9 cellular contexts compared by ENCODE assay signal in the genomic region with DNA sequence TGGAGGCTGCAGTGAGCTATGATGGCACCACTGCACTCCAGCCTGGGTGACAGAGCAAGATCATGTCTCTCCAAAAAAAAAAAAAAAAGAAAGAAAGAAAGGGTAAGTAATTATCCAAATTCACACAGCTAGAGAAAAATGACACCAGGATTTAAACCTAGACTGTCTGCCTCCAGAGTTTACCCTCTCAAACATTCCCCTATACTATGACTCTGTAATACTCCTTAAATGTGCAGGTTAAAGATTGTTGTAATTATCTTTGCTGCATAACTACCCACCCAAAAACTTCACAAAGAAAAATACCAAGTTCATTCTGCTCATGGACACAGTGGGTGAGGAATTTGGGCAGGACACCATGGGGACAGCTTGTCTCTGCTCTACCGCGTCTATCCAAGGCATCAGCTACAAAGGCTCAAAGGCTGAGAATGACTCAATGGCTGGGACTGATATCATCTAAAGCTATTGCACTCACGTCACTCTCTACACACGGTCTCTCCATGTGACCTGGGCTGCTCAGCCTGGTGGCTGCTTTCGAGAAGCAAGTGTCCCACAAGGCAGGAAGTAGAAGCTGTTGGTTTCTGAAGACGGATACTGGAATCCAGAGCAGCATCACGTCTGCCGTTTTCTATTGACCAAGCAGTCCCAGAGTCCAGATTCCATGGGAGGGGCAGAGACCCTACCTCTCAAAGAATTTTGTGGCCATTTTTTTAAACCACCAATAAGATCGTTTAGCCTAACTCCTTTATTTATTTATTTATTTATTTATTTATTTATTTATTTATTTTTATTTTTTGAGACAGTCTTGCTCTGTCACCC.
DNase-seq lines count a peak whose midpoint lies in the region; ATAC-seq, FAIRE-seq and TF ChIP-seq lines count a peak whose summit lies in the region.
"Had no signal": no experiment of that assay in that cellular context is flagged by ENCODE, and none has a peak within 500 bp of the region (broad histone marks: within the 10 kb centered on the region; RNA-seq: fewer than 3 reads in every experiment).

No MANE protein-coding gene starts in this region.

- no peak for TF ChIP-seq POLR2A in GM12892 (IDR thresholded peaks at IDR 0.05; ENCODE audit: low read depth, low read length)

- H3K4me2 ChIP-seq in astrocyte (ENCODE audit: low read length): peak overlapping the region; percentile 7

- ATAC-seq in HG03442 (IDR thresholded peaks at IDR 0.05; ENCODE audit: unreplicated experiment) (peak; percentile 95), omental fat pad (ENCODE audit: low FRiP score) (peak; percentile 37), GM19463 (IDR thresholded peaks at IDR 0.05; ENCODE audit: unreplicated experiment) (no peak)

- TF ChIP-seq CTCF in astrocyte (IDR thresholded peaks at IDR 0.05; ENCODE audit: insufficient read depth, low read depth, low read length) (no peak), omental fat pad (IDR thresholded peaks at IDR 0.05) (no peak)

- no peaks in the 10 kb centered on the region for H3K79me2 ChIP-seq in astrocyte (ENCODE audit: insufficient read depth, low read length)

- no peak overlapping the region for H3K9ac ChIP-seq in astrocyte (ENCODE audit: low read length)

- H4K20me1 ChIP-seq in astrocyte (ENCODE audit: insufficient read depth, low read length): no peaks in the 10 kb centered on the region

- H3K9me3 ChIP-seq in astrocyte (ENCODE audit: insufficient read depth, low read depth, low read length): no peaks in the 10 kb centered on the region

- peaks cover 5% of the 10 kb centered on the region for H3K4me1 Mint-ChIP-seq in activated T-cell treated with anti-CD3 and anti-CD28 coated beads, Interleukin-2, amount 50 U/mL, for 24 hours (ENCODE audit: low read depth)
- peaks cover 5% of the 10 kb centered on the region for H3K4me1 Mint-ChIP-seq in astrocyte (ENCODE audit: low read depth, unreplicated experiment)

- H3K9me3 Mint-ChIP-seq in activated T-cell treated with anti-CD3 and anti-CD28 coated beads, Interleukin-2, amount 50 U/mL, for 24 hours: peaks cover 9% of the 10 kb centered on the region
- H3K9me3 Mint-ChIP-seq in astrocyte (ENCODE audit: unreplicated experiment): peaks cover 6% of the 10 kb centered on the region

- DNase-seq in activated T-cell treated with anti-CD3 and anti-CD28 coated beads, Interleukin-2, amount 50 U/mL, for 48 hours: peak; percentile 19
- no peak for DNase-seq in activated T-cell treated with anti-CD3 and anti-CD28 coated beads, Interleukin-2, amount 50 U/mL, for 24 hours
- peak; percentile 83 for DNase-seq in astrocyte (ENCODE audit: low read depth)
- DNase-seq in omental fat pad (ENCODE audit: low spot score): no peak
- DNase-seq in GM12892 (ENCODE audit: insufficient read length): no peak
- DNase-seq in NCI-H524 (lab: John Stamatoyannopoulos, UW): no peak

- H3K27ac ChIP-seq in astrocyte (ENCODE audit: low read depth, low read length): no peak overlapping the region
- H3K27ac ChIP-seq: epithelial cell of prostate had no signal

- no peaks in the 10 kb centered on the region for H3K4me1 ChIP-seq in astrocyte (ENCODE audit: insufficient read depth, low read length)

- H3K4me3 Mint-ChIP-seq in activated T-cell treated with anti-CD3 and anti-CD28 coated beads, Interleukin-2, amount 50 U/mL, for 24 hours: no peak overlapping the region
- H3K4me3 Mint-ChIP-seq in astrocyte (ENCODE audit: unreplicated experiment): no peak overlapping the region

- no peaks in the 10 kb centered on the region for H3K27me3 Mint-ChIP-seq in activated T-cell treated with anti-CD3 and anti-CD28 coated beads, Interleukin-2, amount 50 U/mL, for 24 hours
- peaks cover 3% of the 10 kb centered on the region for H3K27me3 Mint-ChIP-seq in astrocyte (ENCODE audit: low read depth, unreplicated experiment)

- H3K36me3 ChIP-seq in astrocyte (ENCODE audit: insufficient read depth, low read length): no peaks in the 10 kb centered on the region

- H3K27me3 ChIP-seq in astrocyte (ENCODE audit: insufficient read depth, low read length): no peaks in the 10 kb centered on the region

- H2AFZ ChIP-seq in astrocyte (ENCODE audit: low read depth, low read length): peak overlapping the region; percentile 45

- FAIRE-seq in astrocyte (lab: Jason Lieb, UNC): peak; percentile 78
- no peak for FAIRE-seq in GM12892 (lab: Jason Lieb, UNC)

- no peaks in the 10 kb centered on the region for H3K36me3 Mint-ChIP-seq in activated T-cell treated with anti-CD3 and anti-CD28 coated beads, Interleukin-2, amount 50 U/mL, for 24 hours (ENCODE audit: low read depth)
- no peaks in the 10 kb centered on the region for H3K36me3 Mint-ChIP-seq in astrocyte (ENCODE audit: low read depth, unreplicated experiment)

- H3K4me3 ChIP-seq in astrocyte (ENCODE audit: insufficient read depth, low read depth, low read length): no peak overlapping the region

- H3K27ac Mint-ChIP-seq in activated T-cell treated with anti-CD3 and anti-CD28 coated beads, Interleukin-2, amount 50 U/mL, for 24 hours: no peak overlapping the region
- peak overlapping the region; percentile 34 for H3K27ac Mint-ChIP-seq in astrocyte (ENCODE audit: unreplicated experiment)

Comparison
In these comparisons a context has a peak if more than half of its experiments do, and no peak if none do; other contexts are left out.
1. DNase-seq: peak in activated T-cell treated with anti-CD3 and anti-CD28 coated beads, Interleukin-2, amount 50 U/mL, for 48 hours (2 of 2) and astrocyte (single experiment); none in activated T-cell treated with anti-CD3 and anti-CD28 coated beads, Interleukin-2, amount 50 U/mL, for 24 hours (single experiment), omental fat pad (single experiment), GM12892 (single experiment) and NCI-H524 (0 of 2).